In genomic region chr17:21283482-21284318, GRCh38 we compare ENCODE assay signal across 8 cellular contexts. TPM values are rescaled to one million over a fixed set of nuclear protein-coding genes. Genes with fewer than 3 reads are reported as not detected.
DNase-seq lines count a peak whose midpoint lies in the region; ATAC-seq and TF ChIP-seq lines count a peak whose summit lies in the region.

No MANE protein-coding gene starts in this region.

- H3K4me1 Mint-ChIP-seq in activated T-cell treated with anti-CD3 and anti-CD28 coated beads, Interleukin-2, amount 50 U/mL, for 4 hours (ENCODE audit: low read depth), result peaks cover 53% of the 10 kb centered on the region
- peaks cover 26% of the 10 kb centered on the region for H3K4me1 Mint-ChIP-seq in glutamatergic neuron (ENCODE audit: low read depth, unreplicated experiment)

- peak overlapping the region; percentile 96 for H3K4me3 Mint-ChIP-seq in activated T-cell treated with anti-CD3 and anti-CD28 coated beads, Interleukin-2, amount 50 U/mL, for 4 hours
- peak overlapping the region; percentile 79 for H3K4me3 Mint-ChIP-seq in glutamatergic neuron (ENCODE audit: unreplicated experiment)

- H3K9me3 Mint-ChIP-seq in activated T-cell treated with anti-CD3 and anti-CD28 coated beads, Interleukin-2, amount 50 U/mL, for 4 hours, result no peaks in the 10 kb centered on the region
- H3K9me3 Mint-ChIP-seq in glutamatergic neuron (ENCODE audit: unreplicated experiment), result peaks cover 29% of the 10 kb centered on the region

- peaks cover 46% of the 10 kb centered on the region for H3K4me1 ChIP-seq in psoas muscle

- H3K4me3 ChIP-seq in psoas muscle, result peak overlapping the region; percentile 89

- TF ChIP-seq CTCF in VCaP (conservative IDR thresholded peaks at IDR 0.05) (no peak), glutamatergic neuron (IDR thresholded peaks at IDR 0.05; ENCODE audit: partially characterized antibody, unreplicated experiment) (no peak), psoas muscle (IDR thresholded peaks at IDR 0.05) (no peak)

- H3K27me3 ChIP-seq in psoas muscle (ENCODE audit: insufficient read depth in 3 of 3, low read length in 2 of 3), result no peaks in the 10 kb centered on the region

- 17 to 26% (median 25%) methylated on average over 48 to 49 of the region's 49 CpGs for WGBS in psoas muscle, 3 donors

- H3K27me3 Mint-ChIP-seq in activated T-cell treated with anti-CD3 and anti-CD28 coated beads, Interleukin-2, amount 50 U/mL, for 4 hours (ENCODE audit: low read depth), result no peaks in the 10 kb centered on the region
- H3K27me3 Mint-ChIP-seq in glutamatergic neuron (ENCODE audit: unreplicated experiment), result peaks cover 15% of the 10 kb centered on the region

- H3K36me3 ChIP-seq in psoas muscle (ENCODE audit: insufficient read depth in 1 of 2, low read depth in 1 of 2), result no peaks in the 10 kb centered on the region

- H3K27ac Mint-ChIP-seq in glutamatergic neuron (ENCODE audit: unreplicated experiment), result peak overlapping the region; percentile 72

- intact Hi-C loops in psoas muscle (cut with DNase I), result loop anchor here (10.0 kb wide), 2 partner anchors 119 to 231 kb away; no protein-coding TSS in a partner anchor

- peak overlapping the region; percentile 84; the same call in 1 of the 2 replicates for H3K27ac ChIP-seq in VCaP
- peak overlapping the region; percentile 99 for H3K27ac ChIP-seq in psoas muscle

- peak; percentile 6 for ATAC-seq in activated T-cell treated with anti-CD3 and anti-CD28 coated beads, Interleukin-2, amount 50 U/mL, for 4 hours
- peak; percentile 6 for ATAC-seq in HG03025 (IDR thresholded peaks at IDR 0.05; ENCODE audit: low FRiP score, unreplicated experiment)
- ATAC-seq in psoas muscle, result no peak

- DNase-seq in activated T-cell treated with anti-CD3 and anti-CD28 coated beads, Interleukin-2, amount 50 U/mL, for 4 hours, result no peak
- no peak for DNase-seq in activated T-cell treated with anti-CD3 and anti-CD28 coated beads, Interleukin-2, amount 50 U/mL, for 1 hour
- DNase-seq in glutamatergic neuron, result peak; percentile 66
- peak in 1 of 2 donors; percentile 62 for DNase-seq in psoas muscle
- no peak for DNase-seq in GDM1 (lab: John Stamatoyannopoulos, UW)
- DNase-seq in NCI-H510A treated with DMSO at 0.1 percent for 48 hours (lab: John Stamatoyannopoulos, UW), result no peak

- peaks cover 11% of the 10 kb centered on the region for H3K36me3 Mint-ChIP-seq in activated T-cell treated with anti-CD3 and anti-CD28 coated beads, Interleukin-2, amount 50 U/mL, for 4 hours (ENCODE audit: insufficient read depth)
- H3K36me3 Mint-ChIP-seq in glutamatergic neuron (ENCODE audit: unreplicated experiment), result no peaks in the 10 kb centered on the region

- no peaks in the 10 kb centered on the region for H3K9me3 ChIP-seq in psoas muscle

RNA-seq across cellular contexts. Expression of gene MAP2K3, which starts 0.8 kb away (rescaled TPM):
- 100 to 1,000 TPM; 216 to 260 (median 253) TPM for total RNA-seq in activated T-cell treated with anti-CD3 and anti-CD28 coated beads, Interleukin-2, amount 50 U/mL, for 4 hours
- total RNA-seq in glutamatergic neuron (ENCODE audit: unreplicated experiment), result 38.0 TPM
- total RNA-seq in psoas muscle, result 100 to 1,000 TPM in 2 of 4 donors, 10 to 100 TPM in 2; 64.4 to 126 (median 107) TPM
- polyA plus RNA-seq in psoas muscle, result 100 to 1,000 TPM in 2 of 3 donors, 10 to 100 TPM in 1; 86.3 to 229 (median 146) TPM

RNA-seq across cellular contexts. Expression of gene NATD1, which starts 30.5 kb away (rescaled TPM):
- under 1 TPM; 0.73 to 0.98 (median 0.90) TPM for total RNA-seq in activated T-cell treated with anti-CD3 and anti-CD28 coated beads, Interleukin-2, amount 50 U/mL, for 4 hours
- total RNA-seq in glutamatergic neuron (ENCODE audit: unreplicated experiment) (45.9 TPM), psoas muscle (10 to 100 TPM; 21.6 to 48.0 (median 24.5) TPM)
- 10 to 100 TPM in 2 of 3 donors, 1 to 10 TPM in 1; 4.7 to 15.1 (median 10.5) TPM for polyA plus RNA-seq in psoas muscle

Comparison
In these comparisons a context has a peak if more than half of its experiments do, and no peak if none do; other contexts are left out.
1. ATAC-seq: peak in activated T-cell treated with anti-CD3 and anti-CD28 coated beads, Interleukin-2, amount 50 U/mL, for 4 hours (2 of 2) and HG03025 (single experiment); none in psoas muscle (0 of 4).
2. RNA of gene NATD1, which starts 30.5 kb away (total RNA-seq): 45.9 TPM in glutamatergic neuron (single experiment) and 21.6 to 48.0 TPM in psoas muscle; 0.73 to 0.98 TPM in activated T-cell treated with anti-CD3 and anti-CD28 coated beads, Interleukin-2, amount 50 U/mL, for 4 hours; every median in the first group is over 10 times any median in the second.